Comparison of ENCODE assay signal across 34 cellular contexts in the genomic region with DNA sequence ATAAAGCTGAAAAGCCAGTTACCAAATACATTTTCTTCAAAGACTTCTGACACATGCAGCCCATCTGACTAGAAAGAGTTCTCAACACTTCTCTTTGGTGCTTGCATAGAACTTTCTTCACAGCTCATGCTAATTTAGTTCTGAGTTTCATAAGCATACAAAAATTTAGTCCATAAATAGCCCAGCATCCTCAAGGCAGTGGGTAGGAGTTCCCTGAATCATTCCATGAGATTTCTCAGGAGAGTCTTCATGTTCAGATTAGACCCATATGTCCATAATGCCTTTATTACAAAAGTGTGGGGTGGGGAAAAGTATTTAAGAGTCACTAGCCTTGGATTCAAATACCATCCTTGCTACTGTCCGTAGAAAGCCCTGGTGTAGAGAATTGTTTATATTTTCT.
DNase-seq lines count a peak whose midpoint lies in the region; ATAC-seq, FAIRE-seq and TF ChIP-seq lines count a peak whose summit lies in the region.
"Had no signal": no experiment of that assay in that cellular context is flagged by ENCODE, and none has a peak within 500 bp of the region (broad histone marks: within the 10 kb centered on the region; RNA-seq: fewer than 3 reads in every experiment).

No MANE protein-coding gene starts in this region.

- H3K27ac ChIP-seq in astrocyte (ENCODE audit: low read depth, low read length) (no peak overlapping the region), Karpas-422 (ENCODE audit: low read length) (no peak overlapping the region)
- H3K27ac ChIP-seq: BLaER1 treated with 17β-estradiol and CSF1 and Interleukin-3, amounts not matched to agents 10 nM and 100 nM; brain microvascular endothelial cell; coronary artery; neural progenitor cell; psoas muscle; SK-N-MC; thyroid gland; WERI-Rb-1 had no signal

- H3K4me1 ChIP-seq in astrocyte (ENCODE audit: insufficient read depth, low read length) (peaks cover 5% of the 10 kb centered on the region), Karpas-422 (ENCODE audit: low read length) (no peaks in the 10 kb centered on the region)
- H3K4me1 ChIP-seq: BLaER1 treated with 17β-estradiol and CSF1 and Interleukin-3, amounts not matched to agents 10 nM and 100 nM; neural progenitor cell; psoas muscle; thyroid gland had no signal

- no peak overlapping the region for H2AFZ ChIP-seq in astrocyte (ENCODE audit: low read depth, low read length)
- H2AFZ ChIP-seq in Karpas-422 (ENCODE audit: low read length), result no peak overlapping the region
- H2AFZ ChIP-seq: neural progenitor cell had no signal

- H3K27ac Mint-ChIP-seq in astrocyte (ENCODE audit: unreplicated experiment), result no peak overlapping the region
- H3K27ac Mint-ChIP-seq: activated naive CD8-positive, alpha-beta T cell treated with anti-CD3 and anti-CD28 coated beads, Interleukin-2, amount 50 U/mL, for 24 hours; H9; neural progenitor cell; stimulated activated naive B cell treated with anti-CD40 and anti-IgM and Interleukin-4, amounts not matched to agents 10 μg/mL and 1 μg/mL and 100 μg/mL, for 72 hours; T-helper 2 cell treated with Interferon-gamma antibody and Interleukin-4, amounts not matched to agents 5 μg/mL and 100 μg/mL, for 36 hours had no signal

- intact Hi-C loops in left cardiac atrium (cut with DNase I), result no loop called here

- no peak overlapping the region for H3K4me3 Mint-ChIP-seq in astrocyte (ENCODE audit: unreplicated experiment)
- H3K4me3 Mint-ChIP-seq: activated naive CD8-positive, alpha-beta T cell treated with anti-CD3 and anti-CD28 coated beads, Interleukin-2, amount 50 U/mL, for 24 hours; H9; neural progenitor cell; stimulated activated naive B cell treated with anti-CD40 and anti-IgM and Interleukin-4, amounts not matched to agents 10 μg/mL and 1 μg/mL and 100 μg/mL, for 72 hours; T-helper 2 cell treated with Interferon-gamma antibody and Interleukin-4, amounts not matched to agents 5 μg/mL and 100 μg/mL, for 36 hours had no signal

- H3K4me3 ChIP-seq in astrocyte (ENCODE audit: insufficient read depth, low read depth, low read length) (no peak overlapping the region), Karpas-422 (ENCODE audit: low read length) (no peak overlapping the region)
- H3K4me3 ChIP-seq: BLaER1 treated with 17β-estradiol and CSF1 and Interleukin-3, amounts not matched to agents 10 nM and 100 nM; coronary artery; neural progenitor cell; psoas muscle; SK-N-MC; smooth muscle cell; thyroid gland had no signal

- H3K9me2 ChIP-seq in Karpas-422 (replicated peaks; ENCODE audit: insufficient read depth, low read length), result no peaks in the 10 kb centered on the region

- peak; percentile 92 for DNase-seq in GM04503 (ENCODE audit: low read depth)
- peak; percentile 52 for DNase-seq in astrocyte (ENCODE audit: low read depth)
- DNase-seq in hepatic stellate cell (ENCODE audit: low spot score), result peak; percentile 47
- DNase-seq in GF-D8 (lab: John Stamatoyannopoulos, UW), result no peak
- DNase-seq in stimulated activated naive CD4-positive, alpha-beta T cell treated with Interleukin-2 at 50 U/mL for 16 hours (lab: John Stamatoyannopoulos, UW), result no peak
- no peak for DNase-seq in left cardiac atrium
- DNase-seq in Karpas-422, result no peak
- DNase-seq: activated CD4-positive, alpha-beta T cell treated with anti-CD3 and anti-CD28 coated beads, Interleukin-2, amount 50 U/mL, for 48 hours; activated CD8-positive, alpha-beta memory T cell treated with anti-CD3 and anti-CD28 coated beads, Interleukin-2, amount 50 U/mL, for 48 hours; activated effector memory CD4-positive, alpha-beta T cell treated with Interleukin-2 at 50 U/mL for 16 hours; activated naive CD8-positive, alpha-beta T cell treated with anti-CD3 and anti-CD28 coated beads, Interleukin-2, amount 50 U/mL, for 24 hours; brain microvascular endothelial cell; foreskin melanocyte; H9; hypothalamus; KG1; MV-4-11; NCI-H1694; NCI-H2171; NCI-H526 treated with DMSO at 0.1 percent for 48 hours; psoas muscle; RPMI8226; stimulated activated CD4-positive, alpha-beta T cell treated with anti-CD3 and anti-CD28 coated beads, Interleukin-2, amount 100 ng/mL, for 48 hours; stimulated activated naive B cell treated with anti-CD40 and anti-IgM and Interleukin-4, amounts not matched to agents 10 μg/mL and 1 μg/mL and 100 μg/mL, for 72 hours; thyroid gland; WERI-Rb-1 had no signal

- no peak for ATAC-seq in left cardiac atrium
- ATAC-seq: activated naive CD8-positive, alpha-beta T cell treated with anti-CD3 and anti-CD28 coated beads, Interleukin-2, amount 50 U/mL, for 24 hours; psoas muscle; stimulated activated naive B cell treated with anti-CD40 and anti-IgM and Interleukin-4, amounts not matched to agents 10 μg/mL and 1 μg/mL and 100 μg/mL, for 72 hours had no signal

- peaks cover 6% of the 10 kb centered on the region for H3K4me1 Mint-ChIP-seq in astrocyte (ENCODE audit: low read depth, unreplicated experiment)
- H3K4me1 Mint-ChIP-seq: activated naive CD8-positive, alpha-beta T cell treated with anti-CD3 and anti-CD28 coated beads, Interleukin-2, amount 50 U/mL, for 24 hours; H9; stimulated activated naive B cell treated with anti-CD40 and anti-IgM and Interleukin-4, amounts not matched to agents 10 μg/mL and 1 μg/mL and 100 μg/mL, for 72 hours had no signal

- H4K20me1 ChIP-seq in astrocyte (ENCODE audit: insufficient read depth, low read length) (no peaks in the 10 kb centered on the region), Karpas-422 (ENCODE audit: insufficient read depth, low read depth, low read length) (no peaks in the 10 kb centered on the region)
- H4K20me1 ChIP-seq: BLaER1 treated with 17β-estradiol and CSF1 and Interleukin-3, amounts not matched to agents 10 nM and 100 nM had no signal

- H3K4me2 ChIP-seq in astrocyte (ENCODE audit: low read length) (no peak overlapping the region), Karpas-422 (ENCODE audit: low read depth, low read length, poor library complexity, severe bottlenecking) (no peak overlapping the region)
- H3K4me2 ChIP-seq: BLaER1 treated with 17β-estradiol and CSF1 and Interleukin-3, amounts not matched to agents 10 nM and 100 nM; neural progenitor cell; smooth muscle cell had no signal

- no peak for TF ChIP-seq CTCF in astrocyte (IDR thresholded peaks at IDR 0.05; ENCODE audit: insufficient read depth, low read depth, low read length)

- no peaks in the 10 kb centered on the region for H3K36me3 Mint-ChIP-seq in astrocyte (ENCODE audit: low read depth, unreplicated experiment)
- H3K36me3 Mint-ChIP-seq: neural progenitor cell; stimulated activated naive B cell treated with anti-CD40 and anti-IgM and Interleukin-4, amounts not matched to agents 10 μg/mL and 1 μg/mL and 100 μg/mL, for 72 hours had no signal

- H3K27me3 ChIP-seq in astrocyte (ENCODE audit: insufficient read depth, low read length), result no peaks in the 10 kb centered on the region
- no peaks in the 10 kb centered on the region for H3K27me3 ChIP-seq in Karpas-422 (ENCODE audit: low read length)
- H3K27me3 ChIP-seq: BLaER1 treated with 17β-estradiol and CSF1 and Interleukin-3, amounts not matched to agents 10 nM and 100 nM; brain microvascular endothelial cell; neural progenitor cell; thyroid gland had no signal

- H3K27me3 Mint-ChIP-seq in astrocyte (ENCODE audit: low read depth, unreplicated experiment), result no peaks in the 10 kb centered on the region
- H3K27me3 Mint-ChIP-seq: activated naive CD8-positive, alpha-beta T cell treated with anti-CD3 and anti-CD28 coated beads, Interleukin-2, amount 50 U/mL, for 24 hours; stimulated activated naive B cell treated with anti-CD40 and anti-IgM and Interleukin-4, amounts not matched to agents 10 μg/mL and 1 μg/mL and 100 μg/mL, for 72 hours had no signal

- H3K79me2 ChIP-seq in astrocyte (ENCODE audit: insufficient read depth, low read length) (no peaks in the 10 kb centered on the region), Karpas-422 (ENCODE audit: low read length) (no peaks in the 10 kb centered on the region)

- H3K9ac ChIP-seq in astrocyte (ENCODE audit: low read length), result no peak overlapping the region
- no peak overlapping the region for H3K9ac ChIP-seq in Karpas-422 (ENCODE audit: low read length)
- H3K9ac ChIP-seq: BLaER1 treated with 17β-estradiol and CSF1 and Interleukin-3, amounts not matched to agents 10 nM and 100 nM; neural progenitor cell had no signal

- no peaks in the 10 kb centered on the region for H3K36me3 ChIP-seq in astrocyte (ENCODE audit: insufficient read depth, low read length)
- H3K36me3 ChIP-seq in Karpas-422 (ENCODE audit: insufficient read depth, low read length), result no peaks in the 10 kb centered on the region
- H3K36me3 ChIP-seq: BLaER1 treated with 17β-estradiol and CSF1 and Interleukin-3, amounts not matched to agents 10 nM and 100 nM; brain microvascular endothelial cell; neural progenitor cell; thyroid gland; WERI-Rb-1 had no signal

- H3K9me3 ChIP-seq in astrocyte (ENCODE audit: insufficient read depth, low read depth, low read length) (no peaks in the 10 kb centered on the region), Karpas-422 (ENCODE audit: low read length) (no peaks in the 10 kb centered on the region)
- H3K9me3 ChIP-seq: psoas muscle, thyroid gland had no signal

- peaks cover under 1% of the 10 kb centered on the region for H3K9me3 Mint-ChIP-seq in astrocyte (ENCODE audit: unreplicated experiment)
- H3K9me3 Mint-ChIP-seq: activated naive CD8-positive, alpha-beta T cell treated with anti-CD3 and anti-CD28 coated beads, Interleukin-2, amount 50 U/mL, for 24 hours; stimulated activated naive B cell treated with anti-CD40 and anti-IgM and Interleukin-4, amounts not matched to agents 10 μg/mL and 1 μg/mL and 100 μg/mL, for 72 hours; T-helper 2 cell treated with Interferon-gamma antibody and Interleukin-4, amounts not matched to agents 5 μg/mL and 100 μg/mL, for 36 hours had no signal

- peak; percentile 63 for FAIRE-seq in astrocyte (lab: Jason Lieb, UNC)
- FAIRE-seq: endometrium, islet of Langerhans had no signal

Comparison
In these comparisons a context has a peak if more than half of its experiments do, and no peak if none do; other contexts are left out.
1. DNase-seq: peak in GM04503 (single experiment), astrocyte (single experiment) and hepatic stellate cell (single experiment); none in GF-D8 (single experiment), stimulated activated naive CD4-positive, alpha-beta T cell treated with Interleukin-2 at 50 U/mL for 16 hours (single experiment), left cardiac atrium (single experiment) and Karpas-422 (single experiment).